Comparison of ENCODE assay signal across 8 cellular contexts in the genomic region with DNA sequence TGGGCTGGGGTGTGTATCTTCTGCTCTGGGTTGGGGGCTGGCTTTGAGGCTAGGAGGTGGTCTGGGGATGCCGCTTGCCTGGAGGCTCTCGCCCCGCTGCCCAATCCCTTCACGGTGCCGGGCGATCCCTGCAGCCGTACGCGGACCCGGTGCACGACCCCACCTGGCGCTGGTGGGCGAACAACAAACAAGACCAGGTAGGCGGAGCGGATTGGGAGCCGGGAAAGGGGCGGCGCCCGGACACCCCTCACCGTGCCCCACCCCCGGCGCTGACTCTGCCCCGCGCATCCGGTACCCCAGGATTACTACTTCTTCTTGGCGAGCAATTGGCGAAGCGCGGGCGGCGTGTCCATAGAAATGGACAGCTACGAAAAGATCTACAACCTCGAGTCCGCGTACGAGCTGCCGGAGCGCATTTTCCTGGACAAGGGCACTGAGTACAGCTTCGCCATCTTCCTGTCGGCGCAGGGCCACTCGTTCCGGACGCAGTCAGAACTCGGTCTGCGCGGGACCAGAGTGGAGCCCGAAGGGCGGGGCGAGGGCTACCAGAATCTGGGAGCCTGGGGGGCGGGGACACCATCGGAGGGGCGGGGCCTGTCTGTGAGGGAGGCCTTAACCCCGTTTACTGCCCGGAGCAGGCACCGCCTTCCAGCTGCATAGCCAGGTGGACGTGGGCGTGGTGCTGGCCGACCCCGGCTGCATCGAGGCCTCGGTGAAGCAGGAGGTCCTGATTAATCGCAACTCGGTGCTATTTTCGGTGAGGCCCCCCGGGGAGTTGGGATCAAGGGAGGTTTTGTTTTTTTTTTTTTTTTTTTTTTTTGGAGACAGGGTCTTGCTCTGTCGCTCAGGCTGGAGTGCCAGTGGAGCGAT. TPM values are rescaled to one million over a fixed set of nuclear protein-coding genes. Genes with fewer than 3 reads are reported as not detected.
DNase-seq lines count a peak whose midpoint lies in the region; ATAC-seq and TF ChIP-seq lines count a peak whose summit lies in the region.

No MANE protein-coding gene starts in this region.

- H3K9ac ChIP-seq in mucosa of rectum (ENCODE audit: low read depth in 1 of 2, low read length in 2 of 2) = peak overlapping the region in 1 of 2 donors; percentile 17

- no peaks in the 10 kb centered on the region for H3K36me3 ChIP-seq in Caco-2 (ENCODE audit: control insufficient read depth, insufficient read depth, low read length)
- no peaks in the 10 kb centered on the region for H3K36me3 ChIP-seq in mucosa of rectum (ENCODE audit: control insufficient read depth in 2 of 2, insufficient read depth in 2 of 2, low read length in 2 of 2)

- H3K9me3 Mint-ChIP-seq in Caco-2 (ENCODE audit: unreplicated experiment) = no peaks in the 10 kb centered on the region

- H3K4me3 Mint-ChIP-seq in Caco-2 (ENCODE audit: unreplicated experiment) = peak overlapping the region; percentile 79

- H3K36me3 Mint-ChIP-seq in Caco-2 (ENCODE audit: insufficient read depth, unreplicated experiment) = peaks cover 16% of the 10 kb centered on the region

- H3K27ac ChIP-seq in mucosa of rectum (ENCODE audit: low read depth in 2 of 2, low read length in 2 of 2) = peak overlapping the region in 1 of 2 donors; percentile 58

- CTCF ChIA-PET in Caco-2 (lab: Charles Lee) = interaction anchor here (0.6 to 2.9 kb wide), 11 partner anchors 12 to 567 kb away, joined by 3 to 21 read pairs (median 4); a partner anchor contains a TSS

- peaks cover 13% of the 10 kb centered on the region for H3K27me3 Mint-ChIP-seq in Caco-2 (ENCODE audit: insufficient read depth, unreplicated experiment)

- no TSS peak for BruUV-seq in Caco-2 (replicated peaks; lab: Mats Ljungman, UMichigan)

- peaks cover 10% of the 10 kb centered on the region for H3K4me1 ChIP-seq in Caco-2
- H3K4me1 ChIP-seq in mucosa of rectum (ENCODE audit: control insufficient read depth in 2 of 2, insufficient read depth in 2 of 2, low read length in 2 of 2) = peaks cover 9 to 10% of the 10 kb centered on the region in 2 donors

- H3K27me3 ChIP-seq in Caco-2 (replicated peaks; ENCODE audit: control insufficient read depth, insufficient read depth, low read length) = peaks cover 7% of the 10 kb centered on the region
- H3K27me3 ChIP-seq in mucosa of rectum (ENCODE audit: control insufficient read depth in 2 of 2, insufficient read depth in 2 of 2, low read length in 2 of 2) = peaks cover 20 to 27% of the 10 kb centered on the region in 2 donors

- intact Hi-C loops in Caco-2 (cut with micrococcal nuclease; ENCODE audit: unreplicated experiment) = loop anchor here (1.0 kb wide), 1 partner anchor 25 kb away; no protein-coding TSS in a partner anchor

- POLR2A ChIA-PET in Caco-2 (lab: Charles Lee) = interaction anchor here (0.6 to 1.8 kb wide), 3 partner anchors 12 to 98 kb away, joined by 3 to 15 read pairs (median 7); a partner anchor contains a TSS

- ATAC-seq in HG02678 (IDR thresholded peaks at IDR 0.05; ENCODE audit: unreplicated experiment) (peak; percentile 38), HG02938 (IDR thresholded peaks at IDR 0.05; ENCODE audit: unreplicated experiment) (no peak)

- DNase-seq in Caco-2 (peak; percentile 94 to 96), NCI-H748 (lab: John Stamatoyannopoulos, UW; ENCODE audit: unreplicated experiment) (peak; percentile 95), epidermal melanocyte (ENCODE audit: insufficient read length, low spot score) (peak; percentile 54)
- DNase-seq in activated CD8-positive, alpha-beta memory T cell treated with anti-CD3 and anti-CD28 coated beads for 48 hours (ENCODE audit: low read depth in 2 of 3, low spot score in 2 of 3) = peak; percentile 59 to 73 (median 61)
- DNase-seq in stimulated activated CD8-positive, alpha-beta memory T cell treated with anti-CD3 and anti-CD28 coated beads, Interleukin-7, amount 100 ng/mL, for 1 hour (ENCODE audit: low read depth in 2 of 2) = peak; percentile 37 to 42

- no peaks in the 10 kb centered on the region for H3K9me3 ChIP-seq in Caco-2
- H3K9me3 ChIP-seq in mucosa of rectum (ENCODE audit: control insufficient read depth in 2 of 2, low read length in 2 of 2) = no peaks in the 10 kb centered on the region

- H3K4me1 Mint-ChIP-seq in Caco-2 (ENCODE audit: low read depth, unreplicated experiment) = peaks cover 19% of the 10 kb centered on the region

- H3K27ac Mint-ChIP-seq in Caco-2 (ENCODE audit: unreplicated experiment) = peak overlapping the region; percentile 20

- no peak for TF ChIP-seq CTCF in Caco-2 (IDR thresholded peaks at IDR 0.05; ENCODE audit: insufficient read depth in 1 of 2, low read depth in 1 of 2, low read length in 1 of 2, severe bottlenecking in 1 of 2, unreplicated experiment in 1 of 2)

- H3K4me3 ChIP-seq in Caco-2 (ENCODE audit: low read depth, low read length) = peak overlapping the region; percentile 96
- H3K4me3 ChIP-seq in mucosa of rectum (ENCODE audit: low read length in 2 of 2) = peak overlapping the region; percentile 73 to 77

RNA-seq across cellular contexts. Expression of a gene that starts 12.1 kb away (rescaled TPM):
- total RNA-seq in Caco-2 (2022) = 264 and 274 TPM in 2 replicates

RNA-seq across cellular contexts. Expression of a gene that starts 25.5 kb away (rescaled TPM):
- 0.79 TPM in 1 of 2 replicates, not detected in the other for total RNA-seq in Caco-2 (2022)

RNA-seq across cellular contexts. Expression of a gene that starts 26.2 kb away (rescaled TPM):
- 2.9 and 3.5 TPM in 2 replicates for total RNA-seq in Caco-2 (2022)

RNA-seq across cellular contexts. Expression of a gene that starts 26.7 kb away (rescaled TPM):
- 12.4 and 14.0 TPM in 2 replicates for total RNA-seq in Caco-2 (2022)

RNA-seq across cellular contexts. Expression of a gene that starts 40.6 kb away (rescaled TPM):
- 17.3 and 19.7 TPM in 2 replicates for total RNA-seq in Caco-2 (2022)

Comparison
In these comparisons a context has a peak if more than half of its experiments do, and no peak if none do; other contexts are left out.
1. DNase-seq: peak in every context shown above with its lines; median percentile 95 in Caco-2; 95 in NCI-H748; 61 in activated CD8-positive, alpha-beta memory T cell treated with anti-CD3 and anti-CD28 coated beads for 48 hours; 54 in epidermal melanocyte; 40 in stimulated activated CD8-positive, alpha-beta memory T cell treated with anti-CD3 and anti-CD28 coated beads, Interleukin-7, amount 100 ng/mL, for 1 hour.